Comparison of ENCODE assay signal across 6 cellular contexts in genomic region chr20:30521686-30522415, GRCh38.
A peak's percentile ranks its signal among the peaks of the same experiment; 100 is the strongest.
DNase-seq lines count a peak whose midpoint lies in the region; ATAC-seq, FAIRE-seq and TF ChIP-seq lines count a peak whose summit lies in the region.
"Not testable (repeated sequence)": the region's sequence is repeated elsewhere in the genome, so short reads cannot be mapped to it uniquely, and the experiment has no call there.

No MANE protein-coding gene starts in this region.

- intact Hi-C loops in K562 (cut with micrococcal nuclease) = loop anchor here (10.0 kb wide), 1 partner anchor 53 kb away; no protein-coding TSS in a partner anchor

- POLR2A ChIA-PET in K562 (lab: Yijun Ruan, JAX) = not testable (repeated sequence)

- not testable (repeated sequence) for H3K4me2 ChIP-seq in DND-41 (ENCODE audit: insufficient read depth, low read length); K562 (ENCODE audit: insufficient read depth, low read length); osteoblast (ENCODE audit: insufficient read depth, low read length)

- 1% methylated on average over 13 of the region's 15 CpGs for WGBS in K562 (ENCODE audit: insufficient coverage, low coverage, missing lambda C conversion rate)

- TF ChIP-seq EP300 in K562 (IDR thresholded peaks at IDR 0.05; ENCODE audit: low read length) = not testable (repeated sequence)

- H4K20me1 ChIP-seq in DND-41 (ENCODE audit: insufficient read depth, low read length); K562 (replicated peaks; ENCODE audit: control insufficient read depth, insufficient read depth, low read length); osteoblast (ENCODE audit: insufficient read depth, low read length): not testable (repeated sequence)

- TF ChIP-seq POLR2A in NB4 (IDR thresholded peaks at IDR 0.05; ENCODE audit: extremely low read depth, insufficient read length); K562 (conservative IDR thresholded peaks at IDR 0.05): not testable (repeated sequence)

- not testable (repeated sequence) for BruUV-seq in K562 (replicated peaks; lab: Mats Ljungman, UMichigan)

- H3K4me3 ChIP-seq in DND-41 (ENCODE audit: low read depth in 1 of 2, low read length in 2 of 2); MG63; NB4 (ENCODE audit: low read depth, low read length); K562; osteoblast (ENCODE audit: insufficient read depth, low read length): not testable (repeated sequence)

- peak; percentile 81 for ATAC-seq in DND-41 (ENCODE audit: insufficient read depth, low read depth)
- peak; percentile 75 for ATAC-seq in K562

- not testable (repeated sequence) for H2AFZ ChIP-seq in DND-41 (ENCODE audit: low read depth, low read length); K562 (ENCODE audit: low read depth, low read length); osteoblast (ENCODE audit: low read length)

- not testable (repeated sequence) for H3K9ac ChIP-seq in DND-41 (ENCODE audit: low read depth, low read length); K562 (ENCODE audit: insufficient read depth in 1 of 2, low read depth in 2 of 2, low read length in 2 of 2)

- DNase-seq in DND-41 (peak; percentile 74), MG63 (peak; percentile 29), NB4 (ENCODE audit: low read depth) (peak; percentile 41), OCI-M1 (lab: John Stamatoyannopoulos, UW) (peak; percentile 23), osteoblast (ENCODE audit: insufficient read length, low spot score, missing footprints) (peak; percentile 11)
- DNase-seq in K562 (ENCODE audit: extremely low read depth in 1 of 4, low spot score in 3 of 4) = not testable (repeated sequence)

- not testable (repeated sequence) for TF ChIP-seq RAD21 in K562 (CRISPR knock-in tag; conservative IDR thresholded peaks at IDR 0.05 in 1 of 2, IDR thresholded peaks at IDR 0.05 in 1 of 2)

- not testable (repeated sequence) for H3K27ac ChIP-seq in DND-41 (ENCODE audit: low read length); K562 (ENCODE audit: extremely low read depth, low read depth, low read length); osteoblast (ENCODE audit: low read depth, low read length)

- in situ Hi-C loops in K562 (cut with MboI) = loop anchor here (25.0 kb wide), 1 partner anchor 160 kb away; no protein-coding TSS in a partner anchor

- H3K36me3 ChIP-seq in DND-41 (ENCODE audit: insufficient read depth, low read length); MG63; K562 (ENCODE audit: control insufficient read depth, insufficient read depth, low read length); osteoblast (ENCODE audit: insufficient read depth, low read length): not testable (repeated sequence)

- H3K9me1 ChIP-seq in K562 (ENCODE audit: control insufficient read depth, insufficient read depth, low read length) = not testable (repeated sequence)

- not testable (repeated sequence) for H3K79me2 ChIP-seq in DND-41 (ENCODE audit: insufficient read depth, low read length); K562 (ENCODE audit: control insufficient read depth, insufficient read depth, low read length); osteoblast (ENCODE audit: insufficient read depth, low read length)

- H3K27me3 ChIP-seq in DND-41 (ENCODE audit: insufficient read depth, low read length, poor library complexity); MG63; osteoblast (ENCODE audit: insufficient read depth, low read length): not testable (repeated sequence)
- peaks cover 2 to 16% of the 10 kb centered on the region in 2 experiments; a peak in 2 of 5 replicates for H3K27me3 ChIP-seq in K562 (ENCODE audit: control insufficient read depth in 2 of 2, insufficient read depth in 2 of 2, low read length in 2 of 2)

- H3K9me3 ChIP-seq in DND-41 (ENCODE audit: insufficient read depth, low read length, severe bottlenecking); MG63; K562 (replicated peaks; ENCODE audit: control insufficient read depth, insufficient read depth, low read depth, low read length); osteoblast (ENCODE audit: low read depth, low read length): not testable (repeated sequence)

- FAIRE-seq in K562 (lab: Jason Lieb, UNC) = not testable (repeated sequence)

- not testable (repeated sequence) for TF ChIP-seq CTCF in DND-41 (IDR thresholded peaks at IDR 0.05; ENCODE audit: borderline replicate concordance, extremely low read depth, low read length, poor library complexity, severe bottlenecking); NB4 (IDR thresholded peaks at IDR 0.05; ENCODE audit: low read depth, low read length); K562 (IDR thresholded peaks at IDR 0.05 in 2 of 3, conservative IDR thresholded peaks at IDR 0.05 in 1 of 3; ENCODE audit: insufficient read depth in 2 of 3, low read depth in 1 of 3, low read length in 3 of 3); osteoblast (IDR thresholded peaks at IDR 0.05; ENCODE audit: extremely low read depth, low read depth, low read length)

- H3K4me1 ChIP-seq in DND-41 (ENCODE audit: insufficient read depth, low read length); K562 (replicated peaks in 1 of 2; ENCODE audit: control insufficient read depth in 2 of 2, insufficient read depth in 2 of 2, low read length in 2 of 2); osteoblast (ENCODE audit: insufficient read depth, low read length): not testable (repeated sequence)

- CTCF ChIA-PET in K562 (lab: Yijun Ruan, JAX; ENCODE audit: low intra/inter-chr PET ratio) = not testable (repeated sequence)

TF ChIP-seq in K562, 482 proteins besides CTCF, POLR2A, EP300 and RAD21:
- TF ChIP-seq RBFOX2 (IDR thresholded peaks at IDR 0.05; ENCODE audit: low read depth, low read length) (peak; percentile 34; the same call in 1 of the 2 replicates), FOSL1 (tag; conservative IDR thresholded peaks at IDR 0.05) (0 out of 2 replicates have a peak, but pooled peaks have one; percentile 38), POLR2G (IDR thresholded peaks at IDR 0.05; ENCODE audit: low read depth, low read length) (peak; percentile 45; the same call in 1 of the 2 replicates), POLR2H (tag; IDR thresholded peaks at IDR 0.05; ENCODE audit: low read depth) (peak; percentile 86), GTF2A2 (tag; IDR thresholded peaks at IDR 0.05) (peak; percentile 75)
